ENCODE assay signal across 21 cellular contexts in the genomic region with DNA sequence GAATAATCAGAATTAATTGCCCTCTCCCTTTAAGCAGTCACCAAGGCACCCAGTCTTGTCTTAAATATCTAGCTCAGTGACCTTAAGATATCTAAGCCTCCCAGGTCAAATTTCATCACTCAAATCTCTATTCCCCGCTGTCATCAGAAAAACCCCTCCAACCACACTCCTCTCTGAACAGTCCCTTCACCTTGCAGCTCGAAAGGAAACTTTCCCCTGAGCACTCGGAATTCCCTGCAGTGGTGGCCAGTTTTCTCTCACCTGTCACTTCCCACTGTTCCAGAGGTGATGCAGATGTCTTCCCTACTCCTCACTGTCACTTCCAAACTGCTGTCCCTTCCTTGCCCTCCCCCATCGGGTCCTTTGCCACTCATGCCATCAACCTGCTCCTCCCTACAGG.
"Had no signal": no experiment of that assay in that cellular context is flagged by ENCODE, and none has a peak within 500 bp of the region (broad histone marks: within the 10 kb centered on the region; RNA-seq: fewer than 3 reads in every experiment).

No MANE protein-coding gene starts in this region.

- FAIRE-seq: keratinocyte, pancreas, TTC549 had no signal

- ATAC-seq: body of pancreas; heart right ventricle; left colon; psoas muscle; stimulated activated naive CD8-positive, alpha-beta T cell treated with anti-CD3 and anti-CD28 coated beads, Interleukin-15, Interleukin-2, amounts not matched to agents 100 U/mL and 50 U/mL, for 24 hours had no signal

- H3K27me3 ChIP-seq: body of pancreas, cardiac muscle cell, pancreas, right atrium auricular region had no signal

- H3K27ac ChIP-seq: body of pancreas, cardiac muscle cell, heart right ventricle, pancreas, psoas muscle, right atrium auricular region, spleen, upper lobe of right lung had no signal

- H3K9me3 ChIP-seq: body of pancreas, heart right ventricle, pancreas, psoas muscle, right atrium auricular region, spleen, upper lobe of right lung had no signal

- DNase-seq: activated gamma-delta T cell treated with Interleukin-2 at 50 U/mL for 16 hours; activated T-cell treated with anti-CD3 and anti-CD28 coated beads, Interleukin-2, amount 50 U/mL, for 1 hour; anterior cingulate cortex; body of pancreas; dermis blood vessel endothelial cell; effector CD8-positive, alpha-beta T cell; erythroblast; foreskin fibroblast; heart right ventricle; left colon; nephron progenitor cell; pancreas; psoas muscle; spleen; stimulated activated CD4-positive, alpha-beta T cell treated with anti-CD3 and anti-CD28 coated beads, Interleukin-4, amount 100 ng/mL, for 1 hour; stimulated activated naive CD8-positive, alpha-beta T cell treated with anti-CD3 and anti-CD28 coated beads, Interleukin-15, Interleukin-2, amounts not matched to agents 100 U/mL and 50 U/mL, for 24 hours; upper lobe of right lung had no signal

- H3K36me3 ChIP-seq: cardiac muscle cell, heart right ventricle, pancreas, right atrium auricular region, spleen, upper lobe of right lung had no signal

- H3K4me3 ChIP-seq: body of pancreas, cardiac muscle cell, heart right ventricle, pancreas, psoas muscle, right atrium auricular region, spleen, upper lobe of right lung had no signal

- H3K4me1 ChIP-seq: body of pancreas, psoas muscle, right atrium auricular region, upper lobe of right lung had no signal
